In genomic region chr19:20923077-20923871, GRCh38 we compare ENCODE assay signal across 1 cellular context.
TF ChIP-seq lines count a peak whose summit lies in the region.

TSS of gene ZNF85 (plus strand) at chr19:20923251. CDS start at chr19:20923401, 150 bp downstream.

TF ChIP-seq in H1, 55 proteins besides CTCF, POLR2A, EP300 and RAD21 (continued from another document):
- TF ChIP-seq PHF8 (conservative IDR thresholded peaks at IDR 0.05; ENCODE audit: low read depth, low read length) (peak; percentile 89), YY1 (IDR thresholded peaks at IDR 0.05; ENCODE audit: low read depth, low read length) (peak; percentile 92), SP1 (IDR thresholded peaks at IDR 0.05; ENCODE audit: low read depth, low read length) (peak; percentile 95), ASH2L (IDR thresholded peaks at IDR 0.05; ENCODE audit: low read length) (peak; percentile 56), SP4 (IDR thresholded peaks at IDR 0.05; ENCODE audit: low read length) (no peak), SIX5 (IDR thresholded peaks at IDR 0.05; ENCODE audit: low read depth, low read length) (no peak), KDM4A (IDR thresholded peaks at IDR 0.05; ENCODE audit: low read depth, low read length, severe bottlenecking) (peak; percentile 45), TAF7 (optimal IDR thresholded peaks at IDR 0.05; ENCODE audit: borderline replicate concordance, low read depth, low read length) (peak; percentile 60), KDM1A (IDR thresholded peaks at IDR 0.05; ENCODE audit: borderline replicate concordance, low read length) (no peak), BACH1 (IDR thresholded peaks at IDR 0.05; ENCODE audit: low read length) (no peak), TBP (IDR thresholded peaks at IDR 0.05; ENCODE audit: low read depth, low read length) (peak; percentile 87; the same call in 1 of the 2 replicates), BCL11A (IDR thresholded peaks at IDR 0.05; ENCODE audit: low read depth in 2 of 2, low read length in 2 of 2) (no peak), RNF2 (IDR thresholded peaks at IDR 0.05; ENCODE audit: borderline replicate concordance, low read depth, low read length, missing control alignments, poor library complexity, severe bottlenecking) (no peak), POLR2AphosphoS5 (IDR thresholded peaks at IDR 0.05; ENCODE audit: low read depth, low read length) (peak; percentile 86), SP2 (IDR thresholded peaks at IDR 0.05; ENCODE audit: low read length) (peak; percentile 47; the same call in 1 of the 2 replicates), SAP30 (IDR thresholded peaks at IDR 0.05; ENCODE audit: insufficient read depth, insufficient replicate concordance, low read length) (peak; percentile 44), RBBP5 (IDR thresholded peaks at IDR 0.05; ENCODE audit: borderline replicate concordance, low read depth, low read length) (no peak)
- TF ChIP-seq, protein P1, sequence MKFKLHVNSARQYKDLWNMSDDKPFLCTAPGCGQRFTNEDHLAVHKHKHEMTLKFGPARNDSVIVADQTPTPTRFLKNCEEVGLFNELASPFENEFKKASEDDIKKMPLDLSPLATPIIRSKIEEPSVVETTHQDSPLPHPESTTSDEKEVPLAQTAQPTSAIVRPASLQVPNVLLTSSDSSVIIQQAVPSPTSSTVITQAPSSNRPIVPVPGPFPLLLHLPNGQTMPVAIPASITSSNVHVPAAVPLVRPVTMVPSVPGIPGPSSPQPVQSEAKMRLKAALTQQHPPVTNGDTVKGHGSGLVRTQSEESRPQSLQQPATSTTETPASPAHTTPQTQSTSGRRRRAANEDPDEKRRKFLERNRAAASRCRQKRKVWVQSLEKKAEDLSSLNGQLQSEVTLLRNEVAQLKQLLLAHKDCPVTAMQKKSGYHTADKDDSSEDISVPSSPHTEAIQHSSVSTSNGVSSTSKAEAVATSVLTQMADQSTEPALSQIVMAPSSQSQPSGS (IDR thresholded peaks at IDR 0.05; ENCODE audit: low read length), result no peak
